In genomic region chr10:93471110-93471651, GRCh38 we compare ENCODE assay signal across 9 cellular contexts. TPM values are rescaled to one million over a fixed set of nuclear protein-coding genes. Genes with fewer than 3 reads are reported as not detected.
DNase-seq lines count a peak whose midpoint lies in the region; ATAC-seq, FAIRE-seq and TF ChIP-seq lines count a peak whose summit lies in the region.
"Had no signal": no experiment of that assay in that cellular context is flagged by ENCODE, and none has a peak within 500 bp of the region (broad histone marks: within the 10 kb centered on the region; RNA-seq: fewer than 3 reads in every experiment).

No MANE protein-coding gene starts in this region.

- H3K27ac ChIP-seq in breast epithelium (peak overlapping the region; percentile 85 to 97), lung (ENCODE audit: low read depth in 1 of 2, low read length in 1 of 2) (peak overlapping the region; percentile 76 to 80), vagina (peak overlapping the region; percentile 90)

- H3K4me3 ChIP-seq in breast epithelium: peak overlapping the region in 1 of 3 donors; percentile 19
- no peak overlapping the region for H3K4me3 ChIP-seq in lung
- no peak overlapping the region for H3K4me3 ChIP-seq in vagina

- H3K4me1 ChIP-seq in breast epithelium (peaks cover 4 to 45% of the 10 kb centered on the region in 2 donors), lung (ENCODE audit: control insufficient read depth in 2 of 2, insufficient read depth in 2 of 2, low read length in 2 of 2) (peaks cover 13 to 27% of the 10 kb centered on the region in 2 donors), vagina (peaks cover 95% of the 10 kb centered on the region)

- TF ChIP-seq POLR2A in breast epithelium (IDR thresholded peaks at IDR 0.05) (no peak), vagina (IDR thresholded peaks at IDR 0.05) (peak in 1 of 2 donors; percentile 13)

- H3K9me3 ChIP-seq in breast epithelium: no peaks in the 10 kb centered on the region
- H3K9me3 ChIP-seq in lung (ENCODE audit: control insufficient read depth in 2 of 2, insufficient read depth in 1 of 2, low read length in 1 of 2): no peaks in the 10 kb centered on the region
- no peaks in the 10 kb centered on the region for H3K9me3 ChIP-seq in vagina

- FAIRE-seq in GM19239 (lab: Jason Lieb, UNC): no peak

- ATAC-seq in Right ventricle myocardium superior (ENCODE audit: poor library complexity): peak; percentile 16
- ATAC-seq in Right ventricle myocardium inferior: no peak
- peak; percentile 43 for ATAC-seq in lung (ENCODE audit: insufficient read depth, low FRiP score)
- ATAC-seq in HG03135 (IDR thresholded peaks at IDR 0.05; ENCODE audit: unreplicated experiment): no peak

- H3K27me3 ChIP-seq in breast epithelium: no peaks in the 10 kb centered on the region
- no peaks in the 10 kb centered on the region for H3K27me3 ChIP-seq in lung (ENCODE audit: control insufficient read depth, insufficient read depth)
- H3K27me3 ChIP-seq in vagina: no peaks in the 10 kb centered on the region

- no peak for DNase-seq in Right ventricle myocardium superior
- no peak for DNase-seq in Right ventricle myocardium inferior (ENCODE audit: missing footprints)
- DNase-seq in breast epithelium (ENCODE audit: low spot score in 2 of 2): no peak
- DNase-seq in lung (ENCODE audit: low spot score): no peak
- DNase-seq in vagina (ENCODE audit: extremely low spot score in 2 of 2): no peak
- DNase-seq in stimulated activated CD4-positive, alpha-beta T cell treated with anti-CD3 and anti-CD28 coated beads, Interleukin-15, amount 100 ng/mL, for 24 hours: no peak
- DNase-seq in GM19239 (ENCODE audit: insufficient read length, low spot score): no peak
- DNase-seq: caudate nucleus had no signal

- H3K36me3 ChIP-seq in breast epithelium (no peaks in the 10 kb centered on the region), lung (ENCODE audit: control insufficient read depth in 2 of 2, insufficient read depth in 2 of 2, low read length in 2 of 2) (peaks cover 0 to 1% of the 10 kb centered on the region in 2 donors), vagina (no peaks in the 10 kb centered on the region)

- intact Hi-C loops in Right ventricle myocardium superior (cut with DNase I) (no loop called here), Right ventricle myocardium inferior (cut with DNase I) (no loop called here), breast epithelium (cut with DNase I; ENCODE audit: low total_unique reads) (no loop called here), vagina (cut with DNase I) (no loop called here)

- 78 to 89% methylated on average over 5 of the region's 5 CpGs for WGBS in lung, 2 donors

- TF ChIP-seq CTCF in breast epithelium (IDR thresholded peaks at IDR 0.05): no peak
- no peak for TF ChIP-seq CTCF in lung (IDR thresholded peaks at IDR 0.05; ENCODE audit: control extremely low read depth, extremely low read depth)
- TF ChIP-seq CTCF in vagina (IDR thresholded peaks at IDR 0.05): no peak

RNA-seq across cellular contexts. Expression of gene MYOF, which starts 11.0 kb away (rescaled TPM):
- total RNA-seq in Right ventricle myocardium superior (30.4 TPM), Right ventricle myocardium inferior (34.4 TPM), breast epithelium (100 to 1,000 TPM; 118 to 131 (median 130) TPM), lung (100 to 1,000 TPM; 111 to 194 TPM), vagina (107 TPM)
- 10 to 100 TPM; 23.4 to 53.2 TPM for polyA plus RNA-seq in lung

RNA-seq across cellular contexts. Expression of gene CEP55, which starts 25.2 kb away (rescaled TPM):
- total RNA-seq in Right ventricle myocardium superior: 0.59 TPM
- 1.4 TPM for total RNA-seq in Right ventricle myocardium inferior
- 1 to 10 TPM in 1 of 3 donors, under 1 TPM in 2; 0.33 to 2.1 (median 0.73) TPM for total RNA-seq in breast epithelium
- total RNA-seq in lung: 1 to 10 TPM; 1.7 to 3.5 TPM
- 1 to 10 TPM; 1.6 to 1.8 TPM for polyA plus RNA-seq in lung
- 3.2 TPM for total RNA-seq in vagina

Comparison
In these comparisons a context has a peak if more than half of its experiments do, and no peak if none do; other contexts are left out.
1. ATAC-seq: peak in Right ventricle myocardium superior (single experiment) and lung (single experiment); none in Right ventricle myocardium inferior (single experiment) and HG03135 (single experiment).
2. Peak in every context shown above with its lines, with median percentiles within 50 percentile points of each other: H3K27ac ChIP-seq.